18 cellular contexts compared by ENCODE assay signal in genomic region chr18:3027301-3027700, GRCh38. TPM values are rescaled to one million over a fixed set of nuclear protein-coding genes. Genes with fewer than 3 reads are reported as not detected.
DNase-seq lines count a peak whose midpoint lies in the region; TF ChIP-seq lines count a peak whose summit lies in the region.
"Had no signal": no experiment of that assay in that cellular context is flagged by ENCODE, and none has a peak within 500 bp of the region (broad histone marks: within the 10 kb centered on the region; RNA-seq: fewer than 3 reads in every experiment).

No MANE protein-coding gene starts in this region.

- peak overlapping the region; percentile 13 to 57 (median 53) for H3K27ac ChIP-seq in esophagus muscularis mucosa (replicated peaks in 1 of 4)
- peak overlapping the region; percentile 27 to 44 for H3K27ac ChIP-seq in tibial artery
- H3K27ac ChIP-seq in coronary artery: no peak overlapping the region
- H3K27ac ChIP-seq: parathyroid adenoma, upper lobe of left lung had no signal

- H3K27me3 ChIP-seq in esophagus muscularis mucosa: no peaks in the 10 kb centered on the region
- H3K27me3 ChIP-seq in tibial artery: no peaks in the 10 kb centered on the region
- H3K27me3 ChIP-seq: upper lobe of left lung had no signal

- no peaks in the 10 kb centered on the region for H3K9me3 Mint-ChIP-seq in nephron
- H3K9me3 Mint-ChIP-seq: T-cell had no signal

- no peak for TF ChIP-seq EP300 in esophagus muscularis mucosa (IDR thresholded peaks at IDR 0.05)

- peaks cover 11 to 34% (median 25%) of the 10 kb centered on the region in 4 donors for H3K4me1 ChIP-seq in esophagus muscularis mucosa
- peaks cover 0 to 17% (median 11%) of the 10 kb centered on the region in 4 donors for H3K4me1 ChIP-seq in tibial artery
- H3K4me1 ChIP-seq: parathyroid adenoma had no signal

- peak overlapping the region in 1 of 4 donors; percentile 9 for H3K4me3 ChIP-seq in esophagus muscularis mucosa
- no peak overlapping the region for H3K4me3 ChIP-seq in tibial artery
- H3K4me3 ChIP-seq in coronary artery: no peak overlapping the region
- H3K4me3 ChIP-seq: upper lobe of left lung had no signal

- H3K9me3 ChIP-seq in esophagus muscularis mucosa (no peaks in the 10 kb centered on the region), tibial artery (no peaks in the 10 kb centered on the region)
- H3K9me3 ChIP-seq: upper lobe of left lung had no signal

- peaks cover 35% of the 10 kb centered on the region for H3K4me1 Mint-ChIP-seq in nephron

- H3K27ac Mint-ChIP-seq in nephron: peak overlapping the region; percentile 76 to 95 (median 93)
- H3K27ac Mint-ChIP-seq: activated naive CD8-positive, alpha-beta T cell; T-cell had no signal

- intact Hi-C loops in esophagus muscularis mucosa (cut with DNase I) (no loop called here), tibial artery (cut with DNase I; ENCODE audit: low total_unique reads) (no loop called here)

- H3K36me3 ChIP-seq in esophagus muscularis mucosa (no peaks in the 10 kb centered on the region), tibial artery (no peaks in the 10 kb centered on the region)
- H3K36me3 ChIP-seq: upper lobe of left lung had no signal

- no peak for TF ChIP-seq POLR2A in esophagus muscularis mucosa (IDR thresholded peaks at IDR 0.05; ENCODE audit: low read depth)

- DNase-seq in NCI-H2227 (lab: John Stamatoyannopoulos, UW; ENCODE audit: unreplicated experiment) (peak; percentile 55), esophagus muscularis mucosa (ENCODE audit: extremely low spot score) (no peak), tibial artery (no peak), hepatic stellate cell (ENCODE audit: low spot score) (no peak), coronary artery (ENCODE audit: low spot score) (no peak), G401 (ENCODE audit: low spot score) (no peak)
- DNase-seq: activated CD4-positive, alpha-beta T cell treated with anti-CD3 and anti-CD28 coated beads for 4 hours; DMS79; NCI-H1694; NCI-H345; OCI-M1; SHP77 treated with DMSO at 0.1 percent for 48 hours; stimulated activated naive CD8-positive, alpha-beta T cell treated with anti-CD3 and anti-CD28 coated beads, Interleukin-15, Interleukin-2, amounts not matched to agents 100 U/mL and 50 U/mL, for 24 hours; T-cell; upper lobe of left lung had no signal

- H3K36me3 Mint-ChIP-seq in nephron (ENCODE audit: low read depth): no peaks in the 10 kb centered on the region
- H3K36me3 Mint-ChIP-seq: activated naive CD8-positive, alpha-beta T cell; T-cell had no signal

- H3K27me3 Mint-ChIP-seq in nephron (ENCODE audit: low read depth): peaks cover 4% of the 10 kb centered on the region
- H3K27me3 Mint-ChIP-seq: activated naive CD8-positive, alpha-beta T cell; T-cell had no signal

- TF ChIP-seq CTCF in esophagus muscularis mucosa (IDR thresholded peaks at IDR 0.05): no peak
- no peak for TF ChIP-seq CTCF in nephron (IDR thresholded peaks at IDR 0.05; ENCODE audit: unreplicated experiment in 3 of 3)
- no peak for TF ChIP-seq CTCF in tibial artery (IDR thresholded peaks at IDR 0.05)
- TF ChIP-seq CTCF in coronary artery (IDR thresholded peaks at IDR 0.05): no peak

- peak overlapping the region in 2 of 3 experiments; percentile 1 to 15 for H3K4me3 Mint-ChIP-seq in nephron
- H3K4me3 Mint-ChIP-seq: activated naive CD8-positive, alpha-beta T cell; T-cell had no signal

- WGBS in esophagus muscularis mucosa: 44% methylated on average over 9 of the region's 9 CpGs

- in situ Hi-C loops in G401 (cut with HindIII; ENCODE audit: low sequenced_read_pairs): no loop called here

RNA-seq across cellular contexts. Expression of gene LPIN2, which starts 14.4 kb away (rescaled TPM):
- total RNA-seq in esophagus muscularis mucosa: 10 to 100 TPM; 15.4 to 26.9 (median 24.8) TPM
- 23.2 and 33.5 TPM in 2 replicates for total RNA-seq in G401 (2014; rRNA removed; shearing (Covaris generic))

Comparison
In these comparisons a context has a peak if more than half of its experiments do, and no peak if none do; other contexts are left out.
1. H3K27ac ChIP-seq: peak in esophagus muscularis mucosa (4 of 4) and tibial artery (2 of 2); none in coronary artery (0 of 2).